Comparison of ENCODE assay signal across 35 cellular contexts in genomic region chr9:21085010-21085409, GRCh38. TPM values are rescaled to one million over a fixed set of nuclear protein-coding genes. Genes with fewer than 3 reads are reported as not detected.
"Had no signal": no experiment of that assay in that cellular context is flagged by ENCODE, and none has a peak within 500 bp of the region (broad histone marks: within the 10 kb centered on the region; RNA-seq: fewer than 3 reads in every experiment).

No MANE protein-coding gene starts in this region.

- H3K4me3 ChIP-seq: body of pancreas, breast epithelium had no signal

- H3K4me1 ChIP-seq: body of pancreas, breast epithelium had no signal

- H3K27ac ChIP-seq: body of pancreas, brain microvascular endothelial cell, breast epithelium, VCaP had no signal

- ATAC-seq: activated CD8-positive, alpha-beta T cell treated with anti-CD3 and anti-CD28 coated beads for 36 hours; activated naive CD8-positive, alpha-beta T cell treated with anti-CD3 and anti-CD28 coated beads, Interleukin-2, amount 50 U/mL, for 24 hours; activated T-cell treated with anti-CD3 and anti-CD28 coated beads, Interleukin-2, amount 50 U/mL, for 4 hours; activated T-cell treated with anti-CD3 and anti-CD28 coated beads, Interleukin-2, amount 50 U/mL, for 72 hours; activated T-helper 17 cell treated with anti-CD3 and anti-CD28 coated beads, Interleukin-2, amount 50 U/mL, for 72 hours; body of pancreas had no signal

- H3K9me3 ChIP-seq: body of pancreas had no signal

- DNase-seq: activated B cell treated with CpG ODN at 0.5 μM for 24 hours; activated CD4-positive, alpha-beta memory T cell treated with anti-CD3 and anti-CD28 coated beads for 36 hours; activated CD4-positive, alpha-beta T cell treated with anti-CD3 and anti-CD28 coated beads for 4 hours; activated CD4-positive, alpha-beta T cell treated with anti-CD3 and anti-CD28 coated beads, Interleukin-2, amount 10 ng/mL, durations not matched to agents 24 days and 14 days; activated CD4-positive, alpha-beta T cell treated with anti-CD3 and anti-CD28 coated beads, Interleukin-2, amount 50 U/mL, for 1 hour; activated CD4-positive, alpha-beta T cell treated with anti-CD3 and anti-CD28 coated beads, Interleukin-2, amount 50 U/mL, for 4 hours; activated CD4-positive, CD25-positive, alpha-beta regulatory T cell treated with anti-CD3 and anti-CD28 coated beads, Interleukin-2, amount 50 U/mL, for 72 hours; activated CD8-positive, alpha-beta memory T cell treated with anti-CD3 and anti-CD28 coated beads, Interleukin-2, amount 50 U/mL, for 4 hours; activated CD8-positive, alpha-beta T cell treated with anti-CD3 and anti-CD28 coated beads for 36 hours; activated gamma-delta T cell; activated naive CD4-positive, alpha-beta T cell treated with anti-CD3 and anti-CD28 coated beads, Interleukin-2, amount 10 ng/mL, durations not matched to agents 7 days and 5 days; activated naive CD4-positive, alpha-beta T cell treated with Interleukin-2 at 50 U/mL for 16 hours; activated naive CD8-positive, alpha-beta T cell treated with anti-CD3 and anti-CD28 coated beads, Interleukin-2, amount 10 ng/mL, durations not matched to agents 7 days and 5 days; activated naive CD8-positive, alpha-beta T cell treated with anti-CD3 and anti-CD28 coated beads, Interleukin-2, amount 50 U/mL, for 24 hours; activated T-cell treated with anti-CD3 and anti-CD28 coated beads for 4 hours; activated T-cell treated with anti-CD3 and anti-CD28 coated beads, Interleukin-2, amount 50 U/mL, for 1 hour; activated T-cell treated with anti-CD3 and anti-CD28 coated beads, Interleukin-2, amount 50 U/mL, for 4 hours; activated T-cell treated with anti-CD3 and anti-CD28 coated beads, Interleukin-2, amount 50 U/mL, for 72 hours; aorta; body of pancreas; brain microvascular endothelial cell; central memory CD4-positive, alpha-beta T cell; T-helper 1 cell; T-helper 2 cell; T-helper 9 cell had no signal

- FAIRE-seq: astrocyte, TTC549 had no signal

- H3K36me3 ChIP-seq: brain microvascular endothelial cell, breast epithelium had no signal

RNA-seq across cellular contexts. Expression of gene IFNB1, which starts 7.3 kb away (rescaled TPM):
- total RNA-seq: activated B cell treated with CpG ODN at 0.5 μM for 24 hours; activated CD4-positive, alpha-beta T cell treated with anti-CD3 and anti-CD28 coated beads, Interleukin-2, amount 10 ng/mL, durations not matched to agents 24 days and 14 days; activated T-cell treated with anti-CD3 and anti-CD28 coated beads, Interleukin-2, amount 50 U/mL, for 4 hours; activated T-helper 17 cell treated with anti-CD3 and anti-CD28 coated beads, Interleukin-2, amount 50 U/mL, for 72 hours; aorta; body of pancreas; breast epithelium; cardiac septum; cerebellum had no signal
- polyA plus RNA-seq: adipose tissue, aorta had no signal

RNA-seq across cellular contexts. Expression of gene IFNW1, which starts 56.6 kb away (rescaled TPM):
- total RNA-seq: activated B cell treated with CpG ODN at 0.5 μM for 24 hours; activated CD4-positive, alpha-beta memory T cell treated with anti-CD3 and anti-CD28 coated beads for 36 hours; activated CD4-positive, alpha-beta T cell treated with anti-CD3 and anti-CD28 coated beads, Interleukin-2, amount 10 ng/mL, durations not matched to agents 24 days and 14 days; activated CD8-positive, alpha-beta memory T cell treated with anti-CD3 and anti-CD28 coated beads for 36 hours; activated CD8-positive, alpha-beta T cell treated with anti-CD3 and anti-CD28 coated beads for 36 hours; activated naive CD8-positive, alpha-beta T cell treated with anti-CD3 and anti-CD28 coated beads, Interleukin-2, amount 10 ng/mL, durations not matched to agents 7 days and 5 days; activated T-cell treated with anti-CD3 and anti-CD28 coated beads, Interleukin-2, amount 50 U/mL, for 4 hours; activated T-cell treated with anti-CD3 and anti-CD28 coated beads, Interleukin-2, amount 50 U/mL, for 72 hours; activated T-helper 1 cell treated with anti-CD3 and anti-CD28 coated beads, Interleukin-12 subunit alpha, Interleukin-12 subunit beta, Interleukin-2, Interleukin-4 antibody, amounts not matched to agents 30 ng/mL and 10 ng/mL and 1 ng/mL, durations not matched to agents 14 hours and 24 hours and 36 hours; activated T-helper 17 cell treated with anti-CD3 and anti-CD28 coated beads, Interleukin-2, amount 50 U/mL, for 72 hours; aorta; astrocyte; body of pancreas; breast epithelium; cardiac septum; cerebellum had no signal
- polyA plus RNA-seq: adipose tissue, aorta had no signal
